1 cellular context compared by ENCODE assay signal in genomic region chr20:64222273-64222672, GRCh38.
TF ChIP-seq lines count a peak whose summit lies in the region.

No MANE protein-coding gene starts in this region.

TF ChIP-seq in K562, 482 proteins besides CTCF, POLR2A, EP300 and RAD21:
- no peak for TF ChIP-seq ZBTB5 (IDR thresholded peaks at IDR 0.05)
- no peak for TF ChIP-seq KDM5B (IDR thresholded peaks at IDR 0.05; ENCODE audit: insufficient replicate concordance, low read depth, low read length)
- TF ChIP-seq CXXC5 (CRISPR knock-in tag; IDR thresholded peaks at IDR 0.05): 0 out of 2 replicates have a peak, but pooled peaks have one; percentile 19
- no peak for TF ChIP-seq RBM39 (optimal IDR thresholded peaks at IDR 0.05; ENCODE audit: low read depth, low read length)
- no peak for TF ChIP-seq TAF1 (IDR thresholded peaks at IDR 0.05; ENCODE audit: control insufficient read depth, extremely low read depth, insufficient read depth, low read length, severe bottlenecking)
- no peak for TF ChIP-seq CTCFL (IDR thresholded peaks at IDR 0.05; ENCODE audit: borderline replicate concordance, insufficient read depth, low read depth, low read length, poor library complexity, severe bottlenecking)
- TF ChIP-seq SMAD2 (IDR thresholded peaks at IDR 0.05; ENCODE audit: low read depth, low read length): no peak
